1 cellular context compared by ENCODE assay signal in the genomic region with DNA sequence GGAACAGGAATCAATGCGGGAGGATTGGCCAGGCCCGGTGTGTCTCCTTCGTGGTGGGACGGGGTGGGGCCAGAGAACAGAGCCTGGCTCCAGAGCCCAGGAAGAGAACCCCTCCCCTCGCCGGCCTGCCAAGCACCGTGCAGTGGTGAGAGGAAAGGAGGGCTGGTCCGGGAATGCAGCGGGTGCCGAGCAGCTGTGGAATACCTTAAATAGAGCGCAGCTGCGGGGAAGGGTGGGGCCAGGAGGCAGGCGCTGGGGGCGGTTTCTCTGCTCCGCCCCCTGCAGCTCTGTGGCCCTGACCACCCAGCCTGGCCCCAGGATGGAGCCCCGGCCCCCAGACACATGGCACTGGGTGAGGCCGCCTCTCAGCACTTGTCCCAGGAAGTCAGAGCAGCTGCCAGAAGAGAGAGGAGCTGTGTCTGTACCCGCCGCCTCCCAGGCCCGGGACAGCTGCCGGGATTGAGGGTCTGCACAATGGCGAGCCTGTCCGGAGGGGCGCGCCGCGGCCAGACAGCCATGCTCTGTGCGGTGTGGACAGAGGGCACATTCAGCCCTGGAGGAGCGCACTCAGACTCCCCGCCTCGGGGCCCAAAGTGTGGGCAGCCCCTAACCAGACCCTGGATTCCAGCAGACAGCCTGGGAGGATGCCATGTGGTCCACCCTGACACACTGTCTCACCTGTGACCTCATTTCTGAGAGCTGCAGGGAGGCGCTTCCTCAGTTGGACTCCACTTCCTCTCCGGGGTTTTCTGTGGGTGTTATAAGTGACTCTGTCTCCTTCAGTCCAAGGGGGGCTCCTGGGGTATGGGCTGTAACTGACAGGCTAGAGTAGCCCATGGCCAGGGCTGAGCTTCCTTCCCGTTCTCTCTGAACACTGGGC.
A peak's percentile ranks its signal among the peaks of the same experiment; 100 is the strongest.
TF ChIP-seq lines count a peak whose summit lies in the region.

No MANE protein-coding gene starts in this region.

TF ChIP-seq in H1, 55 proteins besides CTCF, POLR2A, EP300 and RAD21:
- TF ChIP-seq TEAD4 (IDR thresholded peaks at IDR 0.05; ENCODE audit: low read depth, low read length) (peak; percentile 48; the same call in 1 of the 2 replicates), CHD1 (IDR thresholded peaks at IDR 0.05; ENCODE audit: low read depth, low read length) (no peak)
TF ChIP-seq in H1: peak in this region for 1.
